20 cellular contexts compared by ENCODE assay signal in the genomic region with DNA sequence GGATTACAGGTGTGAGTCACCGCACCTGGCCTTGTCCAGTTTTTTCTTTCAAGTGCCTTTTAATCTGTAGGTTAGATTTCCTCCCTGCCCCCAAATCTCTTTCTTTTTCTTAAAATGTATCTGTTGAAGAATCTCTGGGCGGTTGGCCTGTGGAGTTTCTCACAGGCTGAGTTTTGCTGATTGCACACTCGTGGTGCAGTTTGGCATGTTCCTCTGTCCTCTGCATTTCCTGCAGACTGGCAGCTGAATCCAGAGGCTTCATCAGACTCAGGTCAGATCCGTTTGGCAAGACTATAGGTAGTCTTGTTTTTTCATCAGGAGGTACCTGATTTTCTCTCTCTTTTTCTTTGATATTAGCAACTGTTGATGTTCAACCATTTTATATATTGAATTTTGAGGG.
"Had no signal": no experiment of that assay in that cellular context is flagged by ENCODE, and none has a peak within 500 bp of the region (broad histone marks: within the 10 kb centered on the region; RNA-seq: fewer than 3 reads in every experiment).

No MANE protein-coding gene starts in this region.

- H3K36me3 ChIP-seq: cardiac muscle cell, gastroesophageal sphincter, vagina had no signal

- H3K27me3 ChIP-seq: cardiac muscle cell, dorsolateral prefrontal cortex, gastroesophageal sphincter, heart right ventricle, transverse colon, vagina had no signal

- H3K9me3 Mint-ChIP-seq: activated T-cell treated with anti-CD3 and anti-CD28 coated beads, Interleukin-2, amount 50 U/mL, for 72 hours; naive B cell; stimulated activated naive B cell treated with anti-CD40 and anti-IgM and Interleukin-4, amounts not matched to agents 10 μg/mL and 1 μg/mL and 100 μg/mL, for 72 hours had no signal

- H3K4me1 ChIP-seq: gastroesophageal sphincter had no signal

- H3K27me3 Mint-ChIP-seq: activated CD4-positive, alpha-beta memory T cell treated with anti-CD3 and anti-CD28 coated beads for 36 hours; naive B cell; stimulated activated naive B cell treated with anti-CD40 and anti-IgM and Interleukin-4, amounts not matched to agents 10 μg/mL and 1 μg/mL and 100 μg/mL, for 72 hours had no signal

- DNase-seq: activated CD4-positive, alpha-beta memory T cell treated with anti-CD3 and anti-CD28 coated beads for 36 hours; activated CD4-positive, alpha-beta T cell treated with anti-CD3 and anti-CD28 coated beads for 1 hour; activated gamma-delta T cell treated with Interleukin-2 at 50 U/mL for 16 hours; activated T-cell treated with anti-CD3 and anti-CD28 coated beads, Interleukin-2, amount 50 U/mL, for 72 hours; dorsolateral prefrontal cortex; heart right ventricle; left colon; naive B cell; posterior cingulate gyrus; stimulated activated CD4-positive, alpha-beta T cell treated with anti-CD3 and anti-CD28 coated beads, Interleukin-15, amount 100 ng/mL, for 24 hours; stimulated activated CD4-positive, alpha-beta T cell treated with anti-CD3 and anti-CD28 coated beads, Interleukin-4, amount 100 ng/mL, for 1 hour; stimulated activated naive B cell treated with anti-CD40 and anti-IgM and Interleukin-4, amounts not matched to agents 10 μg/mL and 1 μg/mL and 100 μg/mL, for 72 hours; SW 1271; T1000; transverse colon had no signal

- H3K4me3 Mint-ChIP-seq: activated CD4-positive, alpha-beta memory T cell treated with anti-CD3 and anti-CD28 coated beads for 36 hours; stimulated activated naive B cell treated with anti-CD40 and anti-IgM and Interleukin-4, amounts not matched to agents 10 μg/mL and 1 μg/mL and 100 μg/mL, for 72 hours had no signal

- H3K9me3 ChIP-seq: gastroesophageal sphincter, transverse colon, vagina had no signal

- ATAC-seq: activated T-cell treated with anti-CD3 and anti-CD28 coated beads, Interleukin-2, amount 50 U/mL, for 72 hours; gastroesophageal sphincter; heart right ventricle; left colon; stimulated activated naive B cell treated with anti-CD40 and anti-IgM and Interleukin-4, amounts not matched to agents 10 μg/mL and 1 μg/mL and 100 μg/mL, for 72 hours had no signal

- H3K27ac ChIP-seq: cardiac muscle cell, dorsolateral prefrontal cortex, gastroesophageal sphincter, skin epidermis, transverse colon, vagina, VCaP had no signal

- H3K4me3 ChIP-seq: cardiac muscle cell, dorsolateral prefrontal cortex, gastroesophageal sphincter, heart right ventricle, skin epidermis, transverse colon, vagina had no signal

- H3K27ac Mint-ChIP-seq: activated CD4-positive, alpha-beta memory T cell treated with anti-CD3 and anti-CD28 coated beads for 36 hours; activated T-cell treated with anti-CD3 and anti-CD28 coated beads, Interleukin-2, amount 50 U/mL, for 72 hours; naive B cell; stimulated activated naive B cell treated with anti-CD40 and anti-IgM and Interleukin-4, amounts not matched to agents 10 μg/mL and 1 μg/mL and 100 μg/mL, for 72 hours had no signal
